ENCODE assay signal across 8 cellular contexts in genomic region chr1:153494976-153495535, GRCh38. TPM values are rescaled to one million over a fixed set of nuclear protein-coding genes. Genes with fewer than 3 reads are reported as not detected.
DNase-seq lines count a peak whose midpoint lies in the region; ATAC-seq and TF ChIP-seq lines count a peak whose summit lies in the region.

No MANE protein-coding gene starts in this region.

- no peak overlapping the region for H3K4me3 ChIP-seq in Caco-2 (ENCODE audit: low read depth, low read length)
- no peak overlapping the region for H3K4me3 ChIP-seq in Peyer's patch
- no peak overlapping the region for H3K4me3 ChIP-seq in fibroblast of mammary gland (ENCODE audit: control insufficient read depth, low read depth, low read length)
- no peak overlapping the region for H3K4me3 ChIP-seq in neuronal stem cell (ENCODE audit: low read length in 2 of 2)

- no peaks in the 10 kb centered on the region for H3K79me1 ChIP-seq in neuronal stem cell (ENCODE audit: low read depth, low read length)

- peak overlapping the region; percentile 17 for H3K27ac Mint-ChIP-seq in Caco-2 (ENCODE audit: unreplicated experiment)
- no peak overlapping the region for H3K27ac Mint-ChIP-seq in activated T-cell treated with anti-CD3 and anti-CD28 coated beads, Interleukin-2, amount 50 U/mL, for 24 hours

- no peaks in the 10 kb centered on the region for H3K4me1 ChIP-seq in Caco-2
- H3K4me1 ChIP-seq in Peyer's patch, result no peaks in the 10 kb centered on the region
- peaks cover 0 to 5% of the 10 kb centered on the region in 2 donors for H3K4me1 ChIP-seq in neuronal stem cell (ENCODE audit: control insufficient read depth in 2 of 2, insufficient read depth in 1 of 2, low read depth in 1 of 2, low read length in 2 of 2)

- ATAC-seq in GM21619 (IDR thresholded peaks at IDR 0.05; ENCODE audit: unreplicated experiment), result no peak

- H3K9ac ChIP-seq in neuronal stem cell (ENCODE audit: low read depth, low read length, poor library complexity), result no peak overlapping the region

- CTCF ChIA-PET in Caco-2 (lab: Charles Lee), result interaction anchor here (0.6 to 1.8 kb wide), 8 partner anchors 10 to 183 kb away, joined by 4 to 42 read pairs (median 4); partner anchors contain the start of genes PGLYRP3, PGLYRP4, S100A13 and S100A9

- no peak overlapping the region for H2BK15ac ChIP-seq in neuronal stem cell (ENCODE audit: low read length)

- H3K36me3 Mint-ChIP-seq in Caco-2 (ENCODE audit: insufficient read depth, unreplicated experiment), result no peaks in the 10 kb centered on the region
- no peaks in the 10 kb centered on the region for H3K36me3 Mint-ChIP-seq in activated T-cell treated with anti-CD3 and anti-CD28 coated beads, Interleukin-2, amount 50 U/mL, for 24 hours (ENCODE audit: low read depth)

- no peak overlapping the region for H3K4me2 ChIP-seq in neuronal stem cell (ENCODE audit: insufficient read depth, low read length, poor library complexity, severe bottlenecking)

- H3K36me3 ChIP-seq in Caco-2 (ENCODE audit: control insufficient read depth, insufficient read depth, low read length) (no peaks in the 10 kb centered on the region), Peyer's patch (no peaks in the 10 kb centered on the region), neuronal stem cell (replicated peaks in 1 of 2; ENCODE audit: control insufficient read depth in 2 of 2, insufficient read depth in 2 of 2, low read length in 2 of 2) (no peaks in the 10 kb centered on the region)

- DNase-seq in Caco-2 (peak; percentile 82 to 90), Peyer's patch (peak; percentile 73 to 84 (median 77)), fibroblast of mammary gland (ENCODE audit: low read depth) (peak; percentile 59), neuronal stem cell (ENCODE audit: low spot score) (peak; percentile 84), superior temporal gyrus (ENCODE audit: extremely low spot score) (peak; percentile 75)
- peak; percentile 83 for DNase-seq in activated T-cell treated with anti-CD3 and anti-CD28 coated beads, Interleukin-2, amount 50 U/mL, for 24 hours

- intact Hi-C loops in Caco-2 (cut with micrococcal nuclease; ENCODE audit: unreplicated experiment), result loop anchor here (1.0 to 2.0 kb wide), 3 partner anchors 30 to 143 kb away; no protein-coding TSS in a partner anchor

- H3K27me3 Mint-ChIP-seq in Caco-2 (ENCODE audit: insufficient read depth, unreplicated experiment), result peaks cover 16% of the 10 kb centered on the region
- peaks cover 17% of the 10 kb centered on the region for H3K27me3 Mint-ChIP-seq in activated T-cell treated with anti-CD3 and anti-CD28 coated beads, Interleukin-2, amount 50 U/mL, for 24 hours

- POLR2A ChIA-PET in Caco-2 (lab: Charles Lee), result no interaction called here

- no peak overlapping the region for H2BK5ac ChIP-seq in neuronal stem cell (ENCODE audit: low read length)

- H3K9me3 Mint-ChIP-seq in Caco-2 (ENCODE audit: unreplicated experiment), result no peaks in the 10 kb centered on the region
- no peaks in the 10 kb centered on the region for H3K9me3 Mint-ChIP-seq in activated T-cell treated with anti-CD3 and anti-CD28 coated beads, Interleukin-2, amount 50 U/mL, for 24 hours

- no peaks in the 10 kb centered on the region for H3K27me3 ChIP-seq in Caco-2 (replicated peaks; ENCODE audit: control insufficient read depth, insufficient read depth, low read length)
- H3K27me3 ChIP-seq in Peyer's patch, result no peaks in the 10 kb centered on the region
- H3K27me3 ChIP-seq in neuronal stem cell (ENCODE audit: control insufficient read depth in 3 of 3, insufficient read depth in 3 of 3, low read depth in 1 of 3, low read length in 3 of 3), result peaks cover 0 to 14% (median 0%) of the 10 kb centered on the region in 3 experiments

- H3K4ac ChIP-seq in neuronal stem cell (ENCODE audit: low read length), result no peak overlapping the region

- H3K27ac ChIP-seq in Peyer's patch (no peak overlapping the region), neuronal stem cell (replicated peaks; ENCODE audit: low read length) (no peak overlapping the region)

- H4K8ac ChIP-seq in neuronal stem cell (ENCODE audit: low read depth, low read length), result no peak overlapping the region

- no peak overlapping the region for H2BK120ac ChIP-seq in neuronal stem cell (ENCODE audit: low read depth, low read length)

- H3K14ac ChIP-seq in neuronal stem cell (ENCODE audit: low read length), result no peak overlapping the region

- H3K4me1 Mint-ChIP-seq in Caco-2 (ENCODE audit: low read depth, unreplicated experiment), result no peaks in the 10 kb centered on the region
- H3K4me1 Mint-ChIP-seq in activated T-cell treated with anti-CD3 and anti-CD28 coated beads, Interleukin-2, amount 50 U/mL, for 24 hours (ENCODE audit: low read depth), result no peaks in the 10 kb centered on the region

- no peak for TF ChIP-seq POLR2A in Peyer's patch (IDR thresholded peaks at IDR 0.05)

- no peak overlapping the region for H3K23ac ChIP-seq in neuronal stem cell (ENCODE audit: low read depth, low read length, poor library complexity)

- no peak overlapping the region for H3K4me3 Mint-ChIP-seq in Caco-2 (ENCODE audit: unreplicated experiment)
- no peak overlapping the region for H3K4me3 Mint-ChIP-seq in activated T-cell treated with anti-CD3 and anti-CD28 coated beads, Interleukin-2, amount 50 U/mL, for 24 hours

- no TSS peak for BruUV-seq in Caco-2 (replicated peaks; lab: Mats Ljungman, UMichigan)

- no peak overlapping the region for H3K18ac ChIP-seq in neuronal stem cell (ENCODE audit: low read length)

- H4K91ac ChIP-seq in neuronal stem cell (ENCODE audit: low read depth, low read length, poor library complexity), result no peak overlapping the region

- TF ChIP-seq CTCF in Caco-2 (IDR thresholded peaks at IDR 0.05; ENCODE audit: insufficient read depth in 1 of 2, low read depth in 1 of 2, low read length in 1 of 2, severe bottlenecking in 1 of 2, unreplicated experiment in 1 of 2), result peak; percentile 89 to 92
- peak; percentile 97 for TF ChIP-seq CTCF in LNCAP (IDR thresholded peaks at IDR 0.05)
- peak; percentile 67 to 87 (median 84) for TF ChIP-seq CTCF in Peyer's patch (IDR thresholded peaks at IDR 0.05)
- peak; percentile 96 for TF ChIP-seq CTCF in fibroblast of mammary gland (conservative IDR thresholded peaks at IDR 0.05; ENCODE audit: control insufficient read depth, insufficient read depth, low read depth, low read length)

- no peak overlapping the region for H2BK12ac ChIP-seq in neuronal stem cell (ENCODE audit: low read length)

- no CpG with 5 or more reads among the region's 6 CpGs for WGBS in neuronal stem cell (ENCODE audit: extremely low coverage in 2 of 2, insufficient read length in 2 of 2, insufficient replicate concordance in 1 of 2), 2 donors

- no peaks in the 10 kb centered on the region for H3K9me3 ChIP-seq in Caco-2
- H3K9me3 ChIP-seq in Peyer's patch, result no peaks in the 10 kb centered on the region
- H3K9me3 ChIP-seq in neuronal stem cell (replicated peaks in 1 of 2; ENCODE audit: control insufficient read depth in 2 of 2, insufficient read depth in 1 of 2, low read depth in 1 of 2, low read length in 2 of 2), result peaks cover 0 to 1% of the 10 kb centered on the region in 2 donors

- no peak overlapping the region for H2AFZ ChIP-seq in neuronal stem cell (ENCODE audit: low read length)

- no peak overlapping the region for H2AK5ac ChIP-seq in neuronal stem cell (ENCODE audit: low read depth, low read length)

RNA-seq across cellular contexts. Expression of gene S100A7, which starts 34.6 kb away (rescaled TPM):
- total RNA-seq in Caco-2 (2022) (not detected in 2 replicates), Peyer's patch (not detected)
- not detected for polyA plus RNA-seq in neuronal stem cell (2013, experiment 1 of 2)
- polyA plus RNA-seq in neuronal stem cell (2013, experiment 2 of 2), result not detected

RNA-seq across cellular contexts. Expression of gene S100A6, which starts 40.7 kb away (rescaled TPM):
- total RNA-seq in Caco-2 (2022) (416 and 432 TPM in 2 replicates), Peyer's patch (100 to 1,000 TPM; 321 to 366 (median 334) TPM)
- polyA plus RNA-seq in neuronal stem cell (2013, experiment 1 of 2), result 17.2 TPM
- polyA plus RNA-seq in neuronal stem cell (2013, experiment 2 of 2), result 17.4 TPM

RNA-seq across cellular contexts. Expression of gene S100A5, which starts 45.7 kb away (rescaled TPM):
- not detected in 2 replicates for total RNA-seq in Caco-2 (2022)
- total RNA-seq in Peyer's patch, result not detected
- polyA plus RNA-seq in neuronal stem cell (2013, experiment 1 of 2), result not detected
- polyA plus RNA-seq in neuronal stem cell (2013, experiment 2 of 2), result not detected

RNA-seq across cellular contexts. Expression of gene S100A4, which starts 50.5 kb away (rescaled TPM):
- total RNA-seq in Caco-2 (2022), result 53.6 and 54.4 TPM in 2 replicates
- 100 to 1,000 TPM in 1 of 4 donors, 10 to 100 TPM in 3; 38.2 to 435 (median 53.6) TPM for total RNA-seq in Peyer's patch
- polyA plus RNA-seq in neuronal stem cell (2013, experiment 1 of 2), result 51.2 TPM
- polyA plus RNA-seq in neuronal stem cell (2013, experiment 2 of 2), result 52.2 TPM

RNA-seq across cellular contexts. Expression of gene S100A3, which starts 54.0 kb away (rescaled TPM):
- total RNA-seq in Caco-2 (2022) (0.61 and 0.84 TPM in 2 replicates), Peyer's patch (not detected)
- polyA plus RNA-seq in neuronal stem cell (2013, experiment 1 of 2), result 0.07 TPM
- polyA plus RNA-seq in neuronal stem cell (2013, experiment 2 of 2), result 0.15 TPM
